18 cellular contexts compared by ENCODE assay signal in genomic region chr12:111285191-111285590, GRCh38.
DNase-seq lines count a peak whose midpoint lies in the region; ATAC-seq and TF ChIP-seq lines count a peak whose summit lies in the region.
"Had no signal": no experiment of that assay in that cellular context is flagged by ENCODE, and none has a peak within 500 bp of the region (broad histone marks: within the 10 kb centered on the region; RNA-seq: fewer than 3 reads in every experiment).

No MANE protein-coding gene starts in this region.

- no peak overlapping the region for H3K9ac ChIP-seq in H9 (ENCODE audit: extremely low read depth, insufficient read length, low read length)
- H3K9ac ChIP-seq: BLaER1 had no signal

- no peak overlapping the region for H2BK20ac ChIP-seq in H9 (ENCODE audit: low read depth, low read length, poor library complexity, severe bottlenecking)

- no peak overlapping the region for H3K18ac ChIP-seq in H9 (ENCODE audit: insufficient read length, low read depth, low read length)

- H3T11ph ChIP-seq in H9 (ENCODE audit: low read length), result no peak overlapping the region

- H2AK5ac ChIP-seq in H9 (ENCODE audit: insufficient read length, low read length), result no peak overlapping the region

- peaks cover 8 to 11% of the 10 kb centered on the region in 2 experiments for H3K9me3 Mint-ChIP-seq in H9

- no peak for TF ChIP-seq CTCF in H9 (conservative IDR thresholded peaks at IDR 0.05)

- no peak overlapping the region for H3K23ac ChIP-seq in H9 (ENCODE audit: insufficient read length, low read depth, low read length)

- no peak overlapping the region for H3K4ac ChIP-seq in H9 (ENCODE audit: low read depth, low read length)

- DNase-seq in ELF-1 (ENCODE audit: low read depth, low spot score), result peak; percentile 37
- peak; percentile 62 for DNase-seq in H9
- DNase-seq in NCI-H69 (lab: John Stamatoyannopoulos, UW), result peak; percentile 94
- peak; percentile 57 for DNase-seq in iPS-NIHi11 (ENCODE audit: low spot score)
- no peak for DNase-seq in OCI-M2 (lab: John Stamatoyannopoulos, UW; ENCODE audit: unreplicated experiment)
- no peak for DNase-seq in dedifferentiated amniotic fluid mesenchymal stem cell (ENCODE audit: extremely low spot score)
- no peak for DNase-seq in islet precursor cell
- DNase-seq: CD4-positive, CD25-positive, alpha-beta regulatory T cell; Karpas-422; NCI-H1092; NCI-H2029; NCI-H510A; NCI-H774; Right ventricle myocardium superior; RPMI8226 had no signal

- H2BK12ac ChIP-seq in H9 (ENCODE audit: insufficient read length, low read depth, low read length), result no peak overlapping the region

- no peak overlapping the region for H3K4me3 Mint-ChIP-seq in H9
- H3K4me3 Mint-ChIP-seq: CD4-positive, CD25-positive, alpha-beta regulatory T cell had no signal

- H3K4me1 ChIP-seq in H9 (ENCODE audit: insufficient read depth, low read length), result peaks cover 2% of the 10 kb centered on the region; the same call in 1 of the 2 replicates
- H3K4me1 ChIP-seq: BLaER1, SJSA1 had no signal

- H2BK5ac ChIP-seq in H9 (ENCODE audit: insufficient read length, low read length), result no peak overlapping the region

- no peak overlapping the region for H3K27ac ChIP-seq in H9 (ENCODE audit: insufficient read length, low read depth, low read length)
- H3K27ac ChIP-seq: BLaER1, SJSA1 had no signal

- H2AFZ ChIP-seq in H9 (ENCODE audit: low read length), result no peak overlapping the region

- peak overlapping the region in 2 of 3 experiments; percentile 38 to 59; a peak in 2 of 7 replicates for H3K27ac Mint-ChIP-seq in H9
- H3K27ac Mint-ChIP-seq: CD4-positive, CD25-positive, alpha-beta regulatory T cell had no signal

- H4K20me1 ChIP-seq in H9 (ENCODE audit: control insufficient read depth, insufficient read depth, insufficient read length), result no peaks in the 10 kb centered on the region
- H4K20me1 ChIP-seq: BLaER1 had no signal

- H3K27me3 ChIP-seq in H9 (ENCODE audit: insufficient read depth, low read length), result no peaks in the 10 kb centered on the region
- H3K27me3 ChIP-seq: BLaER1, SJSA1 had no signal

- H3K9me3 ChIP-seq in H9 (ENCODE audit: control insufficient read depth, low read depth, low read length), result no peaks in the 10 kb centered on the region
- H3K9me3 ChIP-seq: SJSA1 had no signal

- no peak overlapping the region for H2BK15ac ChIP-seq in H9 (ENCODE audit: low read depth, low read length)

- H3K14ac ChIP-seq in H9 (ENCODE audit: insufficient read depth, low read length), result no peak overlapping the region

- no peak overlapping the region for H3K4me2 ChIP-seq in H9 (ENCODE audit: insufficient read depth, insufficient read length, low read length)
- H3K4me2 ChIP-seq: BLaER1 had no signal

- H2BK120ac ChIP-seq in H9 (ENCODE audit: low read depth, low read length, poor library complexity, severe bottlenecking), result no peak overlapping the region

- peaks cover 1% of the 10 kb centered on the region for H3K27me3 Mint-ChIP-seq in H9 (ENCODE audit: low read depth)

- H3K79me1 ChIP-seq in H9 (ENCODE audit: insufficient read depth, low read depth, low read length, poor library complexity, severe bottlenecking), result no peaks in the 10 kb centered on the region

- peaks cover 10 to 14% (median 11%) of the 10 kb centered on the region in 3 experiments for H3K36me3 Mint-ChIP-seq in H9 (ENCODE audit: insufficient read depth in 1 of 3, low read depth in 3 of 3)
- H3K36me3 Mint-ChIP-seq: CD4-positive, CD25-positive, alpha-beta regulatory T cell had no signal

- H4K8ac ChIP-seq in H9 (replicated peaks; ENCODE audit: insufficient read length, low read depth, low read length), result no peak overlapping the region

- no peaks in the 10 kb centered on the region for H3K79me2 ChIP-seq in H9 (ENCODE audit: insufficient read depth, low read length)

- H3K4me1 Mint-ChIP-seq in H9, result peaks cover 17 to 18% of the 10 kb centered on the region in 2 experiments

- H3K56ac ChIP-seq in H9 (ENCODE audit: insufficient read length, low read depth, low read length), result no peak overlapping the region

- no peak for ATAC-seq in SK-N-SH treated with all-trans-retinoic acid at 6 μM for 48 hours

- no CpG with 5 or more reads among the region's 5 CpGs for WGBS in H9 (ENCODE audit: extremely low coverage, insufficient read length, low lambda C conversion rate)

- no peak overlapping the region for H4K5ac ChIP-seq in H9 (ENCODE audit: insufficient read length, low read depth, low read length)

- no peak overlapping the region for H4K91ac ChIP-seq in H9 (ENCODE audit: insufficient read length, low read depth, low read length)

- no peaks in the 10 kb centered on the region for H3K23me2 ChIP-seq in H9 (ENCODE audit: insufficient read length, low read depth, low read length, poor library complexity, severe bottlenecking)

TF ChIP-seq in SK-N-SH treated with all-trans-retinoic acid at 6 μM for 48 hours, 23 proteins besides CTCF, POLR2A, EP300 and RAD21:
- no peak for TF ChIP-seq OSR1 (CRISPR knock-in tag; IDR thresholded peaks at IDR 0.05)
- TF ChIP-seq CSDC2 (CRISPR knock-in tag; IDR thresholded peaks at IDR 0.05), result no peak
- TF ChIP-seq TOX (CRISPR knock-in tag; IDR thresholded peaks at IDR 0.05; ENCODE audit: borderline replicate concordance), result no peak
- TF ChIP-seq ZFP3 (CRISPR knock-in tag; IDR thresholded peaks at IDR 0.05), result no peak
- TF ChIP-seq ZNF565 (CRISPR knock-in tag; conservative IDR thresholded peaks at IDR 0.05; ENCODE audit: low read depth), result no peak
- no peak for TF ChIP-seq ESRRG (CRISPR knock-in tag; IDR thresholded peaks at IDR 0.05)
- no peak for TF ChIP-seq TCF4 (CRISPR knock-in tag; IDR thresholded peaks at IDR 0.05; ENCODE audit: borderline replicate concordance)
- no peak for TF ChIP-seq CSRNP3 (CRISPR knock-in tag; IDR thresholded peaks at IDR 0.05)
- no peak for TF ChIP-seq ISL1 (CRISPR knock-in tag; IDR thresholded peaks at IDR 0.05)
- no peak for TF ChIP-seq SNAI2 (CRISPR knock-in tag; IDR thresholded peaks at IDR 0.05)

Comparison
In these comparisons a context has a peak if more than half of its experiments do, and no peak if none do; other contexts are left out.
1. DNase-seq: peak in ELF-1 (single experiment), H9 (single experiment), NCI-H69 (single experiment) and iPS-NIHi11 (single experiment); none in OCI-M2 (single experiment), dedifferentiated amniotic fluid mesenchymal stem cell (single experiment) and islet precursor cell (single experiment).